1 cellular context compared by ENCODE assay signal in genomic region chr10:114087255-114087654, GRCh38.
TF ChIP-seq lines count a peak whose summit lies in the region.

No MANE protein-coding gene starts in this region.

TF ChIP-seq in K562, 482 proteins besides CTCF, POLR2A, EP300 and RAD21 (continued from another document):
- TF ChIP-seq TAL1 (IDR thresholded peaks at IDR 0.05), result no peak
- no peak for TF ChIP-seq MAFF (IDR thresholded peaks at IDR 0.05; ENCODE audit: low read length)
- no peak for TF ChIP-seq E2F1 (CRISPR knock-in tag; IDR thresholded peaks at IDR 0.05)
- TF ChIP-seq ZBTB12 (CRISPR knock-in tag; IDR thresholded peaks at IDR 0.05), result no peak
